22 cellular contexts compared by ENCODE assay signal in the genomic region with DNA sequence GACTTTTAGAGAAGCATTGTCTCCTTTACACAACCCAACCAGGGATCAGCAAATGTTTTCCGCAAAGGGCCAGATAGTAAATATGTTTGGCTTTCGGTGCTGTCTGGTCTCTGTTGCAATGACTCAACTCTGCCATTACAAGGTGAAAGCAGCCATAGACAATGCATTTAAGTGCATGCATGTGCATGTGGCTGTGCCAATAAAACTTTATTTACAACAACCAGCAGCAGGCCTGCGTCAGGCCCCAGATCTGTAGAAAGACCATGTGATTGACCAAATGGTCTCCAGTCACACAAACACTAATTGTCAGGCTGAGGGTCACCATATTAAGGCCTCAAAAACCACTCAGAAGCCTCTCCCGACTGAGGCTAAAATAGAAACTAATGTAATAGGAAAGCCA. TPM values are rescaled to one million over a fixed set of nuclear protein-coding genes. Genes with fewer than 3 reads are reported as not detected.
DNase-seq lines count a peak whose midpoint lies in the region; ATAC-seq, FAIRE-seq and TF ChIP-seq lines count a peak whose summit lies in the region.
"Had no signal": no experiment of that assay in that cellular context is flagged by ENCODE, and none has a peak within 500 bp of the region (broad histone marks: within the 10 kb centered on the region; RNA-seq: fewer than 3 reads in every experiment).

No MANE protein-coding gene starts in this region.

- no peak overlapping the region for H3K23ac ChIP-seq in trophoblast cell (ENCODE audit: low read length)

- H3K9me1 ChIP-seq in K562 (ENCODE audit: control insufficient read depth, insufficient read depth, low read length), result no peaks in the 10 kb centered on the region

- POLR2A ChIA-PET in HEK293 (lab: Yijun Ruan, JAX) (no interaction called here), Panc1 (lab: Charles Lee) (no interaction called here), K562 (lab: Yijun Ruan, JAX) (interaction anchor here (0.7 kb wide), 1 partner anchor 12 kb away, joined by 3 read pairs; no protein-coding TSS in a partner anchor)

- WGBS in K562 (ENCODE audit: insufficient coverage, low coverage, missing lambda C conversion rate), result 64% methylated on average over 4 of the region's 4 CpGs
- no CpG with 5 or more reads among the region's 4 CpGs for WGBS in trophoblast cell (ENCODE audit: extremely low coverage, insufficient coverage, insufficient read length)

- H3K36me3 ChIP-seq in HEK293 (ENCODE audit: control insufficient read depth in 2 of 2, insufficient read depth in 1 of 2, low read length in 2 of 2) (no peaks in the 10 kb centered on the region), Panc1 (ENCODE audit: control insufficient read depth, insufficient read depth, low read length) (no peaks in the 10 kb centered on the region), K562 (ENCODE audit: control insufficient read depth, insufficient read depth, low read length) (no peaks in the 10 kb centered on the region), trophoblast cell (ENCODE audit: control insufficient read depth in 1 of 2, insufficient read depth in 2 of 2, low read length in 2 of 2) (peaks cover 16 to 24% of the 10 kb centered on the region in 2 experiments), breast epithelium (no peaks in the 10 kb centered on the region)
- H3K36me3 ChIP-seq: HAP-1 had no signal

- H4K20me1 ChIP-seq in K562 (replicated peaks; ENCODE audit: control insufficient read depth, insufficient read depth, low read length), result no peaks in the 10 kb centered on the region

- no peak overlapping the region for H2AFZ ChIP-seq in K562 (ENCODE audit: low read depth, low read length)
- H2AFZ ChIP-seq in trophoblast cell (ENCODE audit: insufficient read depth, low read length, poor library complexity), result no peak overlapping the region
- H2AFZ ChIP-seq: GM23338 had no signal

- H3K27me3 ChIP-seq in Panc1 (ENCODE audit: control insufficient read depth, insufficient read depth, low read length) (no peaks in the 10 kb centered on the region), K562 (ENCODE audit: control insufficient read depth in 2 of 2, insufficient read depth in 2 of 2, low read length in 2 of 2) (no peaks in the 10 kb centered on the region), trophoblast cell (ENCODE audit: insufficient read depth, low read length) (no peaks in the 10 kb centered on the region), breast epithelium (no peaks in the 10 kb centered on the region)

- TF ChIP-seq CTCF in HEK293 (tag by site-specific recombination; IDR thresholded peaks at IDR 0.05) (no peak), Panc1 (IDR thresholded peaks at IDR 0.05) (no peak), K562 (IDR thresholded peaks at IDR 0.05 in 2 of 3, conservative IDR thresholded peaks at IDR 0.05 in 1 of 3; ENCODE audit: insufficient read depth in 2 of 3, low read depth in 1 of 3, low read length in 3 of 3) (no peak), breast epithelium (IDR thresholded peaks at IDR 0.05) (no peak)

- no peak overlapping the region for H4K91ac ChIP-seq in trophoblast cell (ENCODE audit: low read depth, low read length)

- no peak overlapping the region for H2BK12ac ChIP-seq in trophoblast cell (ENCODE audit: low read length)

- H3K27ac ChIP-seq in HEK293 (ENCODE audit: extremely low read depth, low read depth, low read length) (no peak overlapping the region), Panc1 (ENCODE audit: low read length) (0 out of 2 replicates have a peak overlapping the region, but pooled peaks have one; percentile 25), K562 (ENCODE audit: extremely low read depth, low read depth, low read length) (no peak overlapping the region), trophoblast cell (ENCODE audit: low read depth, low read length) (no peak overlapping the region), breast epithelium (no peak overlapping the region)
- H3K27ac ChIP-seq: HL-60, RWPE1 had no signal

- in situ Hi-C loops in Panc1 (cut with HindIII; ENCODE audit: low pct_unique_long_range_greater_than_20kb, low sequenced_read_pairs), result no loop called here
- in situ Hi-C loops in K562 (cut with MboI), result no loop called here

- no peak for TF ChIP-seq RAD21 in K562 (CRISPR knock-in tag; conservative IDR thresholded peaks at IDR 0.05 in 1 of 2, IDR thresholded peaks at IDR 0.05 in 1 of 2)

- H3K14ac ChIP-seq in trophoblast cell (ENCODE audit: low read length), result no peak overlapping the region

- no peak overlapping the region for H3K18ac ChIP-seq in trophoblast cell (ENCODE audit: low read length)

- no peak for TF ChIP-seq POLR2A in K562 (conservative IDR thresholded peaks at IDR 0.05)
- no peak for TF ChIP-seq POLR2A in breast epithelium (IDR thresholded peaks at IDR 0.05)

- H2AK5ac ChIP-seq in trophoblast cell (ENCODE audit: low read length), result no peak overlapping the region

- BruUV-seq in Panc1 (replicated peaks; lab: Mats Ljungman, UMichigan) (no TSS peak), K562 (replicated peaks; lab: Mats Ljungman, UMichigan) (no TSS peak)

- H3K4me1 ChIP-seq in HEK293 (ENCODE audit: control insufficient read depth, insufficient read depth, low read length), result no peaks in the 10 kb centered on the region
- peaks cover 26% of the 10 kb centered on the region for H3K4me1 ChIP-seq in Panc1 (ENCODE audit: control insufficient read depth, insufficient read depth, low read length)
- H3K4me1 ChIP-seq in K562 (replicated peaks in 1 of 2; ENCODE audit: control insufficient read depth in 2 of 2, insufficient read depth in 2 of 2, low read length in 2 of 2), result peaks cover 0 to 26% of the 10 kb centered on the region in 2 experiments; a peak in 2 of 5 replicates
- H3K4me1 ChIP-seq in trophoblast cell (ENCODE audit: control insufficient read depth in 1 of 2, insufficient read depth in 2 of 2, low read length in 2 of 2), result peaks cover 42 to 52% of the 10 kb centered on the region in 2 experiments
- no peaks in the 10 kb centered on the region for H3K4me1 ChIP-seq in breast epithelium
- H3K4me1 ChIP-seq: HAP-1 had no signal

- H4K12ac ChIP-seq in trophoblast cell (ENCODE audit: low read depth, low read length), result no peak overlapping the region

- TF ChIP-seq EP300 in K562 (IDR thresholded peaks at IDR 0.05; ENCODE audit: low read length), result no peak

- H2BK120ac ChIP-seq in trophoblast cell (ENCODE audit: insufficient read depth, low read length, poor library complexity), result no peak overlapping the region

- H3K4ac ChIP-seq in trophoblast cell (ENCODE audit: low read depth, low read length), result peak overlapping the region; percentile 57

- no peak overlapping the region for H3K9ac ChIP-seq in K562 (ENCODE audit: insufficient read depth in 1 of 2, low read depth in 2 of 2, low read length in 2 of 2)
- H3K9ac ChIP-seq in trophoblast cell (ENCODE audit: low read length), result no peak overlapping the region

- ATAC-seq in Panc1 (no peak), K562 (no peak), GM19452 (IDR thresholded peaks at IDR 0.05; ENCODE audit: unreplicated experiment) (no peak)
- ATAC-seq in activated CD4-positive, CD25-positive, alpha-beta regulatory T cell treated with anti-CD3 and anti-CD28 coated beads, Interleukin-2, amount 50 U/mL, for 24 hours, result no peak
- ATAC-seq: GM23338 had no signal

- no peak overlapping the region for H3K4me2 ChIP-seq in K562 (ENCODE audit: insufficient read depth, low read length)
- H3K4me2 ChIP-seq in trophoblast cell (ENCODE audit: low read length), result no peak overlapping the region
- H3K4me2 ChIP-seq: GM23338 had no signal

- H3K9me3 ChIP-seq in HEK293 (ENCODE audit: control insufficient read depth, insufficient read depth, low read depth, low read length) (no peaks in the 10 kb centered on the region), Panc1 (ENCODE audit: control insufficient read depth, insufficient read depth, low read depth, low read length) (no peaks in the 10 kb centered on the region), K562 (replicated peaks; ENCODE audit: control insufficient read depth, insufficient read depth, low read depth, low read length) (no peaks in the 10 kb centered on the region), trophoblast cell (ENCODE audit: insufficient read depth, low read depth, low read length) (peaks cover 2% of the 10 kb centered on the region), breast epithelium (no peaks in the 10 kb centered on the region)
- H3K9me3 ChIP-seq: HAP-1 had no signal

- no peak for FAIRE-seq in K562 (lab: Jason Lieb, UNC)

- H2BK5ac ChIP-seq in trophoblast cell (ENCODE audit: low read depth, low read length, poor library complexity), result no peak overlapping the region

- CTCF ChIA-PET in HEK293 (lab: Yijun Ruan, JAX) (no interaction called here), Panc1 (lab: Charles Lee) (no interaction called here), K562 (lab: Yijun Ruan, JAX; ENCODE audit: low intra/inter-chr PET ratio) (no interaction called here)

- intact Hi-C loops in Panc1 (cut with micrococcal nuclease; ENCODE audit: unreplicated experiment), result no loop called here
- intact Hi-C loops in K562 (cut with micrococcal nuclease), result no loop called here
- intact Hi-C loops in breast epithelium (cut with DNase I; ENCODE audit: low total_unique reads), result no loop called here

- H3K4me3 ChIP-seq in HEK293 (ENCODE audit: low read depth, low read length) (no peak overlapping the region), Panc1 (ENCODE audit: low read depth in 2 of 2, low read length in 2 of 2) (no peak overlapping the region), K562 (no peak overlapping the region), trophoblast cell (ENCODE audit: low read depth, low read length) (no peak overlapping the region), breast epithelium (no peak overlapping the region)
- H3K4me3 ChIP-seq: GM23338, HAP-1 had no signal

- H4K8ac ChIP-seq in trophoblast cell (ENCODE audit: low read depth, low read length), result no peak overlapping the region

- H3K79me2 ChIP-seq in K562 (ENCODE audit: control insufficient read depth, insufficient read depth, low read length) (peaks cover 17% of the 10 kb centered on the region; the same call in 2 of the 3 replicates), trophoblast cell (ENCODE audit: control insufficient read depth, insufficient read depth, low read length, poor library complexity) (peaks cover 25% of the 10 kb centered on the region)

- peaks cover 32% of the 10 kb centered on the region for H3K79me1 ChIP-seq in trophoblast cell (ENCODE audit: low read length)

- DNase-seq in Panc1 (ENCODE audit: low read depth, low spot score) (no peak), K562 (ENCODE audit: extremely low read depth in 1 of 4, low spot score in 3 of 4) (peak in 1 of 4 experiments; percentile 11), trophoblast cell (no peak), breast epithelium (ENCODE audit: low spot score in 2 of 2) (no peak), NOMO-1 (lab: John Stamatoyannopoulos, UW; ENCODE audit: unreplicated experiment in 2 of 2) (no peak)
- DNase-seq: DMS53; MV-4-11; NCI-H1105 treated with DMSO at 0.1 percent for 48 hours; NCI-H146; NCI-H2029; NCI-H446 treated with DMSO at 0.1 percent for 48 hours; NCI-H526; NCI-H82; NK-92 treated with Interleukin-12 subunit alpha and Interleukin-12 subunit beta, amount 100 ng/mL, for 24 hours; SHP77 had no signal

RNA-seq across cellular contexts. Expression of gene RAB20, which starts 8.1 kb away (rescaled TPM):
- total RNA-seq in Panc1 (2021; ENCODE audit: unreplicated experiment) (7.9 TPM), K562 (2014; rRNA removed) (9.2 and 12.4 TPM in 2 replicates), K562 (2014; rRNA removed; fragmentation: Illumina TruSeq; extraction: Trizol) (4.3 and 4.8 TPM in 2 replicates), K562 (2015; rRNA removed; fragmentation: Illumina TruSeq; extraction: Trizol) (6.7 and 7.7 TPM in 2 replicates), K562 (2021) (7.9 and 8.1 TPM in 2 replicates), breast epithelium (10 to 100 TPM; 25.8 to 33.4 (median 30.0) TPM)
- polyA plus RNA-seq in Panc1 (2012; ENCODE audit: insufficient read length), result 7.8 TPM
- 1.3 and 3.9 TPM in 2 replicates for total RNA-seq in K562 (2011; cell fraction: chromatin; rRNA removed; ENCODE audit: low replicate concordance)
- total RNA-seq in K562 (2011; cell fraction: nucleolus; rRNA removed), result 2.5 TPM in 2 replicates
- total RNA-seq in K562 (2011; cell fraction: nucleoplasm; rRNA removed), result 1.5 and 2.9 TPM in 2 replicates
- polyA plus RNA-seq in K562 (2011; rRNA removed) (4.6 and 11.8 TPM in 2 replicates), K562 (2014; fragmentation: Illumina TruSeq; extraction: Trizol) (5.4 and 7.5 TPM in 2 replicates), K562 (2014; fragmentation: Nextera tagmentation; extraction: Ambion mirVana) (under 1 TPM; 0.62 to 0.82 TPM), K562 (2014; rRNA removed) (7.1 and 9.1 TPM in 2 replicates)
- 8.9 and 13.3 TPM in 2 replicates for polyA plus RNA-seq in K562 (2011; cell fraction: cytosol; rRNA removed)
- polyA plus RNA-seq in K562 (2011; cell fraction: nucleus; rRNA removed), result 3.6 and 6.9 TPM in 2 replicates
- 10.1 and 10.6 TPM in 2 replicates for polyA plus RNA-seq in K562 (2012)
- polyA minus RNA-seq in K562 (2011; rRNA and poly(A)+ RNA removed), result 2.9 and 6.8 TPM in 2 replicates
- polyA minus RNA-seq in K562 (2011; cell fraction: cytosol; rRNA and poly(A)+ RNA removed), result 2.9 and 9.6 TPM in 2 replicates
- 1.9 and 4.2 TPM in 2 replicates for polyA minus RNA-seq in K562 (2011; cell fraction: nucleus; rRNA and poly(A)+ RNA removed)
- 29.9 and 30.6 TPM in 2 replicates for polyA plus RNA-seq in trophoblast cell (2013)
